ENCODE assay signal across 1 cellular context in genomic region chr2:27265536-27265870, GRCh38.
TF ChIP-seq lines count a peak whose summit lies in the region.

No MANE protein-coding gene starts in this region.

TF ChIP-seq in A549, 52 proteins besides CTCF, POLR2A, EP300 and RAD21:
- peak; percentile 26 for TF ChIP-seq ZFP36 (IDR thresholded peaks at IDR 0.05; ENCODE audit: borderline replicate concordance, partially characterized antibody)
- no peak for TF ChIP-seq SREBF2 (IDR thresholded peaks at IDR 0.05)
